ENCODE assay signal across 26 cellular contexts in the genomic region with DNA sequence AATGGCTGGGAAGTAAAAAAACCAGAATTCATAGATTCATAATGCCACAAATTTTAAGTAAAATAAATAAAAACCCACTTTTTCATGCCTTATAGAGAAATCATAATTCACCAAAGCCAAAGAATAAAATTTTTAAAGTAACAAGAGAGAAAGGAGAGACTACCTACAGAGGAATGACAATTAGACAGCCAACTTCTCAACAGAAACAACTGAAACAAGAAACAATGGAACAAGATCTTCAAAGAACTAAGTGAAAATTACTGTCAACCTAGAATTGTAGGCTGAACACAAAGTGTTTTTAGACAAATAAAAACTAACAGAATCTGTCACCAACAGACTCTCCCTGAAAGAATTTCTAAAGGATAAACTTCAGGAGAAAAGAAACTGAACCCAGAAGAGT. TPM values are rescaled to one million over a fixed set of nuclear protein-coding genes. Genes with fewer than 3 reads are reported as not detected.
DNase-seq lines count a peak whose midpoint lies in the region; ATAC-seq, FAIRE-seq and TF ChIP-seq lines count a peak whose summit lies in the region.
"Had no signal": no experiment of that assay in that cellular context is flagged by ENCODE, and none has a peak within 500 bp of the region (broad histone marks: within the 10 kb centered on the region; RNA-seq: fewer than 3 reads in every experiment).

No MANE protein-coding gene starts in this region.

- CTCF ChIA-PET in HepG2 (lab: Yijun Ruan, JAX; ENCODE audit: low intra/inter-chr PET ratio, low total read pairs), result no interaction called here
- CTCF ChIA-PET in WTC11 (lab: Charles Lee), result no interaction called here
- CTCF ChIA-PET in K562 (lab: Yijun Ruan, JAX; ENCODE audit: low intra/inter-chr PET ratio), result no interaction called here

- BruUV-seq in HepG2 (replicated peaks; lab: Mats Ljungman, UMichigan), result no TSS peak
- no TSS peak for BruUV-seq in K562 (replicated peaks; lab: Mats Ljungman, UMichigan)

- no peak overlapping the region for H3K27ac Mint-ChIP-seq in WTC11
- H3K27ac Mint-ChIP-seq: CD14-positive monocyte; CD4-positive, alpha-beta memory T cell; CD8-positive, alpha-beta memory T cell had no signal

- no peaks in the 10 kb centered on the region; the same call in 1 of the 2 replicates for H3K27me3 Mint-ChIP-seq in WTC11 (ENCODE audit: low read depth)

- H3K9me3 ChIP-seq in HepG2 (ENCODE audit: low read length), result no peaks in the 10 kb centered on the region
- H3K9me3 ChIP-seq in right lobe of liver, result no peaks in the 10 kb centered on the region
- no peaks in the 10 kb centered on the region for H3K9me3 ChIP-seq in K562 (replicated peaks; ENCODE audit: control insufficient read depth, insufficient read depth, low read depth, low read length)
- H3K9me3 ChIP-seq: BE2C had no signal

- H3K4me2 ChIP-seq in HepG2 (ENCODE audit: low read depth, low read length), result no peak overlapping the region
- H3K4me2 ChIP-seq in K562 (ENCODE audit: insufficient read depth, low read length), result no peak overlapping the region
- H3K4me2 ChIP-seq: BLaER1 had no signal

- TF ChIP-seq POLR2A in HepG2 (IDR thresholded peaks at IDR 0.05; ENCODE audit: insufficient read depth in 1 of 2, low read depth in 2 of 2, low read length in 2 of 2), result no peak
- TF ChIP-seq POLR2A in right lobe of liver (IDR thresholded peaks at IDR 0.05), result no peak
- no peak for TF ChIP-seq POLR2A in K562 (conservative IDR thresholded peaks at IDR 0.05)

- no peak overlapping the region for H2AFZ ChIP-seq in HepG2 (ENCODE audit: low read length)
- no peak overlapping the region for H2AFZ ChIP-seq in K562 (ENCODE audit: low read depth, low read length)

- POLR2A ChIA-PET in HepG2 (lab: Yijun Ruan, JAX) (no interaction called here), WTC11 (lab: Charles Lee) (no interaction called here), K562 (lab: Yijun Ruan, JAX) (no interaction called here)

- H3K36me3 ChIP-seq in HepG2 (replicated peaks in 1 of 2; ENCODE audit: control insufficient read depth in 1 of 2, insufficient read depth in 2 of 2, low read length in 2 of 2), result no peaks in the 10 kb centered on the region
- H3K36me3 ChIP-seq in right lobe of liver, result no peaks in the 10 kb centered on the region
- no peaks in the 10 kb centered on the region for H3K36me3 ChIP-seq in K562 (ENCODE audit: control insufficient read depth, insufficient read depth, low read length)
- H3K36me3 ChIP-seq: BE2C, BLaER1 had no signal

- no peak overlapping the region for H3K9ac ChIP-seq in HepG2 (ENCODE audit: insufficient read depth, low read depth, low read length)
- no peak overlapping the region for H3K9ac ChIP-seq in K562 (ENCODE audit: insufficient read depth in 1 of 2, low read depth in 2 of 2, low read length in 2 of 2)
- H3K9ac ChIP-seq: BLaER1 had no signal

- ATAC-seq in HepG2, result no peak
- ATAC-seq in right lobe of liver, result no peak
- ATAC-seq in WTC11, result no peak
- no peak for ATAC-seq in K562
- no peak for ATAC-seq in HG02571 (IDR thresholded peaks at IDR 0.05; ENCODE audit: unreplicated experiment)

- peaks cover 32% of the 10 kb centered on the region for H3K9me3 Mint-ChIP-seq in WTC11

- intact Hi-C loops in HepG2 (cut with micrococcal nuclease; ENCODE audit: unreplicated experiment) (no loop called here), right lobe of liver (cut with DNase I) (no loop called here), K562 (cut with micrococcal nuclease) (no loop called here)

- no peak for DNase-seq in HepG2 (ENCODE audit: low spot score)
- no peak for DNase-seq in right lobe of liver
- DNase-seq in WTC11 (ENCODE audit: low spot score), result no peak
- no peak for DNase-seq in K562 (ENCODE audit: extremely low read depth in 1 of 4, low spot score in 3 of 4)
- no peak for DNase-seq in NCI-H2227 (lab: John Stamatoyannopoulos, UW; ENCODE audit: unreplicated experiment)
- DNase-seq: 8988T; ACHN; BE2C; C1 segment of cervical spinal cord; CD4-positive, alpha-beta memory T cell; CD4-positive, CD25-positive, alpha-beta regulatory T cell; CD8-positive, alpha-beta memory T cell; COR-L47; DMS 273 treated with DMSO at 0.1 percent for 48 hours; DMS153; DMS53; DMS79; DND-41; EL; GDM1 had no signal

- no peak overlapping the region for H3K4me3 Mint-ChIP-seq in WTC11
- H3K4me3 Mint-ChIP-seq: CD14-positive monocyte; CD4-positive, alpha-beta memory T cell; CD4-positive, CD25-positive, alpha-beta regulatory T cell; CD8-positive, alpha-beta memory T cell had no signal

- TF ChIP-seq EP300 in HepG2 (IDR thresholded peaks at IDR 0.05; ENCODE audit: low read depth in 2 of 2, low read length in 2 of 2) (no peak), HepG2 (CRISPR knock-in tag; IDR thresholded peaks at IDR 0.05; ENCODE audit: borderline replicate concordance) (no peak), K562 (IDR thresholded peaks at IDR 0.05; ENCODE audit: low read length) (no peak)

- H3K27me3 ChIP-seq in HepG2 (ENCODE audit: control insufficient read depth in 1 of 2, insufficient read depth in 2 of 2, low read length in 2 of 2) (no peaks in the 10 kb centered on the region), right lobe of liver (no peaks in the 10 kb centered on the region), K562 (ENCODE audit: control insufficient read depth in 2 of 2, insufficient read depth in 2 of 2, low read length in 2 of 2) (no peaks in the 10 kb centered on the region)
- H3K27me3 ChIP-seq: BE2C, BLaER1 had no signal

- TF ChIP-seq CTCF in HepG2 (CRISPR knock-in tag; IDR thresholded peaks at IDR 0.05) (no peak), right lobe of liver (IDR thresholded peaks at IDR 0.05) (no peak), WTC11 (IDR thresholded peaks at IDR 0.05) (no peak), K562 (IDR thresholded peaks at IDR 0.05 in 2 of 3, conservative IDR thresholded peaks at IDR 0.05 in 1 of 3; ENCODE audit: insufficient read depth in 2 of 3, low read depth in 1 of 3, low read length in 3 of 3) (no peak)

- peaks cover 31% of the 10 kb centered on the region for H3K4me1 Mint-ChIP-seq in WTC11
- H3K4me1 Mint-ChIP-seq: CD14-positive monocyte; CD4-positive, alpha-beta memory T cell; CD4-positive, CD25-positive, alpha-beta regulatory T cell had no signal

- in situ Hi-C loops in HepG2 (cut with HindIII; ENCODE audit: extremely low pct_ligation_motif_present, low pct_unique_long_range_greater_than_20kb), result no loop called here
- in situ Hi-C loops in K562 (cut with MboI), result no loop called here

- H3K4me3 ChIP-seq in HepG2 (replicated peaks in 1 of 3; ENCODE audit: insufficient read depth in 1 of 3, low read depth in 2 of 3, low read length in 3 of 3) (no peak overlapping the region), right lobe of liver (no peak overlapping the region), K562 (no peak overlapping the region)
- H3K4me3 ChIP-seq: BLaER1 had no signal

- no peaks in the 10 kb centered on the region for H4K20me1 ChIP-seq in HepG2 (ENCODE audit: insufficient read depth, low read length)
- H4K20me1 ChIP-seq in K562 (replicated peaks; ENCODE audit: control insufficient read depth, insufficient read depth, low read length), result no peaks in the 10 kb centered on the region
- H4K20me1 ChIP-seq: BLaER1 had no signal

- H3K36me3 Mint-ChIP-seq in WTC11, result peaks cover 24% of the 10 kb centered on the region
- H3K36me3 Mint-ChIP-seq: CD14-positive monocyte; CD4-positive, alpha-beta memory T cell; CD4-positive, CD25-positive, alpha-beta regulatory T cell had no signal

- FAIRE-seq in HepG2 (lab: Jason Lieb, UNC) (no peak), K562 (lab: Jason Lieb, UNC) (no peak)
- FAIRE-seq: A204.1, GM12891, GM19239 had no signal

- H3K27ac ChIP-seq in HepG2 (ENCODE audit: extremely low read length, insufficient read depth, low read length) (no peak overlapping the region), right lobe of liver (no peak overlapping the region), K562 (ENCODE audit: extremely low read depth, low read depth, low read length) (no peak overlapping the region)
- H3K27ac ChIP-seq: BLaER1 had no signal

- no peak for TF ChIP-seq RAD21 in HepG2 (CRISPR knock-in tag; IDR thresholded peaks at IDR 0.05)
- no peak for TF ChIP-seq RAD21 in K562 (CRISPR knock-in tag; conservative IDR thresholded peaks at IDR 0.05 in 1 of 2, IDR thresholded peaks at IDR 0.05 in 1 of 2)

- no peaks in the 10 kb centered on the region for H3K79me2 ChIP-seq in HepG2 (ENCODE audit: insufficient read depth, low read length)
- no peaks in the 10 kb centered on the region for H3K79me2 ChIP-seq in K562 (ENCODE audit: control insufficient read depth, insufficient read depth, low read length)

- peaks cover 7% of the 10 kb centered on the region for H3K4me1 ChIP-seq in HepG2 (ENCODE audit: insufficient read depth, low read length)
- no peaks in the 10 kb centered on the region for H3K4me1 ChIP-seq in right lobe of liver
- no peaks in the 10 kb centered on the region; a peak in 1 of 5 replicates for H3K4me1 ChIP-seq in K562 (replicated peaks in 1 of 2; ENCODE audit: control insufficient read depth in 2 of 2, insufficient read depth in 2 of 2, low read length in 2 of 2)
- H3K4me1 ChIP-seq: BE2C had no signal

- H3K9me1 ChIP-seq in K562 (ENCODE audit: control insufficient read depth, insufficient read depth, low read length), result no peaks in the 10 kb centered on the region

RNA-seq across cellular contexts. Expression of a gene that starts 15.6 kb away (rescaled TPM):
- total RNA-seq in HepG2 (2016; rRNA removed; fragmentation: Illumina TruSeq; extraction: Trizol) (0.02 TPM in 1 of 2 replicates, not detected in the other), right lobe of liver (10 to 100 TPM in 4 of 6 experiments, 1 to 10 TPM in 2; 5.7 to 48.0 (median 15.1) TPM), WTC11 (2021) (4.1 to 7.3 TPM (median 5.3 TPM) in 3 replicates), K562 (2014; rRNA removed) (0.20 TPM in 1 of 2 replicates, not detected in the other), K562 (2014; rRNA removed; fragmentation: Illumina TruSeq; extraction: Trizol) (0.15 and 0.41 TPM in 2 replicates), K562 (2015; rRNA removed; fragmentation: Illumina TruSeq; extraction: Trizol) (0.08 and 0.18 TPM in 2 replicates), K562 (2021) (0.27 and 0.95 TPM in 2 replicates)
- total RNA-seq in HepG2 (2016; cell fraction: cytosol; rRNA removed; fragmentation: Illumina TruSeq; extraction: Trizol; ENCODE audit: low read depth), result not detected in 2 replicates
- total RNA-seq in HepG2 (2016; cell fraction: insoluble cytoplasmic fraction; rRNA removed; fragmentation: Illumina TruSeq; extraction: Trizol), result not detected in 2 replicates
- not detected in 2 replicates for total RNA-seq in HepG2 (2016; cell fraction: membrane; rRNA removed; fragmentation: Illumina TruSeq; extraction: Trizol)
- total RNA-seq in HepG2 (2016; cell fraction: nucleus; rRNA removed; fragmentation: Illumina TruSeq; extraction: Trizol), result not detected in 2 replicates
- polyA plus RNA-seq in HepG2 (2011; rRNA removed) (not detected in 2 replicates), K562 (2011; rRNA removed) (0.01 and 0.04 TPM in 2 replicates), K562 (2014; fragmentation: Illumina TruSeq; extraction: Trizol) (0.04 and 0.06 TPM in 2 replicates), K562 (2014; fragmentation: Nextera tagmentation; extraction: Ambion mirVana) (not detected), K562 (2014; rRNA removed) (not detected in 2 replicates)
- not detected in 2 replicates for polyA plus RNA-seq in HepG2 (2011; cell fraction: cytosol; rRNA removed)
- 0.07 TPM in 1 of 2 replicates, not detected in the other for polyA plus RNA-seq in HepG2 (2011; cell fraction: nucleus; rRNA removed)
- not detected in 2 replicates for polyA plus RNA-seq in HepG2 (2012)
- polyA plus RNA-seq in HepG2 (2016; cell fraction: cytosol; fragmentation: Illumina TruSeq; extraction: Trizol; ENCODE audit: low read depth), result not detected in 2 replicates
- not detected in 2 replicates for polyA plus RNA-seq in HepG2 (2016; cell fraction: insoluble cytoplasmic fraction; fragmentation: Illumina TruSeq; extraction: Trizol; ENCODE audit: low read depth)
- polyA plus RNA-seq in HepG2 (2016; cell fraction: membrane; fragmentation: Illumina TruSeq; extraction: Trizol; ENCODE audit: low read depth), result not detected in 2 replicates
- not detected in 2 replicates for polyA plus RNA-seq in HepG2 (2016; cell fraction: nucleus; fragmentation: Illumina TruSeq; extraction: Trizol; ENCODE audit: insufficient read depth, low read depth)
- polyA minus RNA-seq in HepG2 (2011; rRNA and poly(A)+ RNA removed; ENCODE audit: low replicate concordance), result 0.28 TPM in 1 of 2 replicates, not detected in the other
- polyA minus RNA-seq in HepG2 (2011; cell fraction: cytosol; rRNA and poly(A)+ RNA removed), result not detected in 2 replicates
- polyA minus RNA-seq in HepG2 (2011; cell fraction: nucleus; rRNA and poly(A)+ RNA removed), result not detected in 2 replicates
- total RNA-seq in K562 (2011; cell fraction: chromatin; rRNA removed; ENCODE audit: low replicate concordance), result 0.69 and 1.8 TPM in 2 replicates
- 0.50 and 0.79 TPM in 2 replicates for total RNA-seq in K562 (2011; cell fraction: nucleolus; rRNA removed)
- 0.46 and 0.81 TPM in 2 replicates for total RNA-seq in K562 (2011; cell fraction: nucleoplasm; rRNA removed)
- 0.01 TPM in 1 of 2 replicates, not detected in the other for polyA plus RNA-seq in K562 (2011; cell fraction: cytosol; rRNA removed)
- polyA plus RNA-seq in K562 (2011; cell fraction: nucleus; rRNA removed), result 0.11 and 0.13 TPM in 2 replicates
- 0.04 and 0.84 TPM in 2 replicates for polyA plus RNA-seq in K562 (2012)
- polyA minus RNA-seq in K562 (2011; rRNA and poly(A)+ RNA removed), result 0.12 and 0.14 TPM in 2 replicates
- not detected in 2 replicates for polyA minus RNA-seq in K562 (2011; cell fraction: cytosol; rRNA and poly(A)+ RNA removed)
- polyA minus RNA-seq in K562 (2011; cell fraction: nucleus; rRNA and poly(A)+ RNA removed), result 0.13 and 0.33 TPM in 2 replicates
- total RNA-seq: CD4-positive, alpha-beta memory T cell; CD4-positive, CD25-positive, alpha-beta regulatory T cell had no signal
- polyA plus RNA-seq: CD4-positive, CD25-positive, alpha-beta regulatory T cell; CD8-positive, alpha-beta memory T cell had no signal
